In the genomic region with DNA sequence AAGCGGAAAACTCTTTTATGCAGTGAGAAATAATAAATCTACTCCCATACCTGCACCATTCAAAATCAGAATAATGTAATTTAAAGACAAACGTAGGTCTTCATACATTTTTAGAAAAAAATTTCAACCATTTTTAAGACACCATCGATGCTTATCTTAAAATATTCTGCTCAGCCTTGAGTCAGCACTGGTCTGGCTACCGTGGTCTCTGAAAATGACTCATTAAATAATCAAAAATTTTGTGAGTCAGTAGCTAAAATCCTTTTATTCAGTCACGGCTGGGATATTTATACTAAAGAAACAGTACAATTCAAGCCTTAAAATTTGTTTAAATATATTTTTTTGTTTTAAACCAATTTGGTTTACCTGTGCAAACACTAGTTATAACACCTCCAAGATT, we compare ENCODE assay signal across 16 cellular contexts.
DNase-seq lines count a peak whose midpoint lies in the region; ATAC-seq and TF ChIP-seq lines count a peak whose summit lies in the region.
"Had no signal": no experiment of that assay in that cellular context is flagged by ENCODE, and none has a peak within 500 bp of the region (broad histone marks: within the 10 kb centered on the region; RNA-seq: fewer than 3 reads in every experiment).

No MANE protein-coding gene starts in this region.

- TF ChIP-seq RAD21 in SK-N-SH (IDR thresholded peaks at IDR 0.05; ENCODE audit: low read length): no peak

- H3K4me3 ChIP-seq in SK-N-SH (ENCODE audit: low read depth in 2 of 2, low read length in 1 of 2): no peak overlapping the region
- no peak overlapping the region for H3K4me3 ChIP-seq in fibroblast of mammary gland (ENCODE audit: control insufficient read depth, low read depth, low read length)
- H3K4me3 ChIP-seq in smooth muscle cell: no peak overlapping the region
- H3K4me3 ChIP-seq: heart right ventricle, SK-N-MC, tibial artery had no signal

- peaks cover 15% of the 10 kb centered on the region for H3F3A ChIP-seq in SK-N-SH (replicated peaks; ENCODE audit: insufficient read depth)
- no peaks in the 10 kb centered on the region for H3F3A ChIP-seq in smooth muscle cell (ENCODE audit: low read depth)

- peak in 1 of 2 experiments; percentile 73; a peak in 2 of 4 replicates for TF ChIP-seq EP300 in SK-N-SH (IDR thresholded peaks at IDR 0.05; ENCODE audit: borderline replicate concordance in 1 of 2, low read depth in 1 of 2, low read length in 1 of 2)

- H3K9me3 Mint-ChIP-seq in HFFc6: peaks cover 15% of the 10 kb centered on the region

- ATAC-seq in GM21737 (IDR thresholded peaks at IDR 0.05; ENCODE audit: unreplicated experiment) (no peak), HG03571 (IDR thresholded peaks at IDR 0.05; ENCODE audit: unreplicated experiment) (no peak)
- ATAC-seq: CD8-positive, alpha-beta T cell; heart right ventricle had no signal

- peak overlapping the region; percentile 52; the same call in 1 of the 2 replicates for H3K4me3 Mint-ChIP-seq in HFFc6
- H3K4me3 Mint-ChIP-seq: CD8-positive, alpha-beta T cell; central memory CD8-positive, alpha-beta T cell had no signal

- H3K4me1 ChIP-seq in SK-N-SH (ENCODE audit: control insufficient read depth in 1 of 2, insufficient read depth in 2 of 2, low read depth in 1 of 2, low read length in 1 of 2): peaks cover 0 to 4% of the 10 kb centered on the region in 2 experiments; a peak in 2 of 4 replicates
- no peaks in the 10 kb centered on the region for H3K4me1 ChIP-seq in smooth muscle cell (ENCODE audit: low read depth)
- H3K4me1 ChIP-seq: heart right ventricle, tibial artery had no signal

- no peak overlapping the region for H3K27ac Mint-ChIP-seq in HFFc6
- H3K27ac Mint-ChIP-seq: CD8-positive, alpha-beta T cell had no signal

- H3K27me3 ChIP-seq in SK-N-SH (ENCODE audit: insufficient read depth) (no peaks in the 10 kb centered on the region), smooth muscle cell (ENCODE audit: low read depth) (no peaks in the 10 kb centered on the region)
- H3K27me3 ChIP-seq: heart right ventricle, tibial artery had no signal

- no peaks in the 10 kb centered on the region for H3K79me2 ChIP-seq in SK-N-SH (ENCODE audit: insufficient read depth)
- no peaks in the 10 kb centered on the region for H3K79me2 ChIP-seq in smooth muscle cell (ENCODE audit: low read depth)

- H3K36me3 ChIP-seq in SK-N-SH (replicated peaks in 1 of 2; ENCODE audit: control insufficient read depth in 1 of 2, insufficient read depth in 2 of 2, low read length in 1 of 2) (no peaks in the 10 kb centered on the region), smooth muscle cell (ENCODE audit: low read depth) (no peaks in the 10 kb centered on the region)
- H3K36me3 ChIP-seq: heart right ventricle, tibial artery had no signal

- no peaks in the 10 kb centered on the region for H3K9me2 ChIP-seq in SK-N-SH

- CTCF ChIA-PET in SK-N-SH (lab: Yijun Ruan, JAX): no interaction called here

- H3K36me3 Mint-ChIP-seq in HFFc6 (ENCODE audit: low read depth): peaks cover 12% of the 10 kb centered on the region
- H3K36me3 Mint-ChIP-seq: CD8-positive, alpha-beta T cell had no signal

- TF ChIP-seq CTCF in HFFc6 (IDR thresholded peaks at IDR 0.05) (no peak), SK-N-SH (IDR thresholded peaks at IDR 0.05) (no peak), fibroblast of mammary gland (conservative IDR thresholded peaks at IDR 0.05; ENCODE audit: control insufficient read depth, insufficient read depth, low read depth, low read length) (no peak), smooth muscle cell (IDR thresholded peaks at IDR 0.05; ENCODE audit: borderline replicate concordance, insufficient read depth, poor library complexity, severe bottlenecking) (no peak)

- no peak overlapping the region for H3K4me2 ChIP-seq in SK-N-SH
- H3K4me2 ChIP-seq in smooth muscle cell: peak overlapping the region; percentile 1

- 24% methylated on average over 5 of the region's 5 CpGs for WGBS in SK-N-SH (ENCODE audit: low lambda C conversion rate)
- 47% methylated on average over 5 of the region's 5 CpGs for whole genome bisulfite sequencing in smooth muscle cell (ENCODE audit: low lambda C conversion rate)

- H4K20me1 ChIP-seq in SK-N-SH (ENCODE audit: insufficient read depth) (no peaks in the 10 kb centered on the region), smooth muscle cell (ENCODE audit: low read depth) (no peaks in the 10 kb centered on the region)

- POLR2A ChIA-PET in SK-N-SH (lab: Yijun Ruan, JAX): no interaction called here

- peaks cover 4% of the 10 kb centered on the region; the same call in 1 of the 2 replicates for H3K9me3 ChIP-seq in SK-N-SH
- H3K9me3 ChIP-seq in smooth muscle cell (replicated peaks; ENCODE audit: low read depth): no peaks in the 10 kb centered on the region
- H3K9me3 ChIP-seq: tibial artery had no signal

- peaks cover 27% of the 10 kb centered on the region for H3K4me1 Mint-ChIP-seq in HFFc6 (ENCODE audit: low read depth)
- H3K4me1 Mint-ChIP-seq: central memory CD8-positive, alpha-beta T cell had no signal

- H3K27ac ChIP-seq in SK-N-SH (ENCODE audit: low read depth in 2 of 2, low read length in 1 of 2) (peak overlapping the region in 1 of 2 experiments; percentile 65; a peak in 2 of 4 replicates), smooth muscle cell (ENCODE audit: low read depth) (no peak overlapping the region)
- H3K27ac ChIP-seq: heart right ventricle, SK-N-MC, tibial artery had no signal

- H3K27me3 Mint-ChIP-seq in HFFc6 (ENCODE audit: insufficient read depth): no peaks in the 10 kb centered on the region
- H3K27me3 Mint-ChIP-seq: central memory CD8-positive, alpha-beta T cell had no signal

- H3K9ac ChIP-seq in SK-N-SH (no peak overlapping the region), smooth muscle cell (ENCODE audit: low read depth) (no peak overlapping the region)

- H2AFZ ChIP-seq in SK-N-SH (ENCODE audit: low read depth) (peak overlapping the region; percentile 26; the same call in 1 of the 2 replicates), smooth muscle cell (ENCODE audit: low read depth) (no peak overlapping the region)

- DNase-seq in HFFc6: peak; percentile 77
- no peak for DNase-seq in SK-N-SH
- DNase-seq in fibroblast of mammary gland (ENCODE audit: low read depth): peak; percentile 38
- DNase-seq in smooth muscle cell (lab: John Stamatoyannopoulos, UW; ENCODE audit: unreplicated experiment): no peak
- no peak for DNase-seq in activated naive CD4-positive, alpha-beta T cell treated with Interleukin-2 at 50 U/mL for 16 hours
- DNase-seq: CD8-positive, alpha-beta T cell; heart right ventricle; NCI-H1048; NK-92 treated with Interleukin-12 subunit alpha and Interleukin-12 subunit beta, amount 100 ng/mL, for 24 hours; stimulated activated CD4-positive, alpha-beta T cell treated with anti-CD3 and anti-CD28 coated beads, Interleukin-2, amount 100 ng/mL, for 24 hours; stimulated activated CD8-positive, alpha-beta memory T cell treated with anti-CD3 and anti-CD28 coated beads, Interleukin-4, amount 100 ng/mL, for 48 hours; tibial artery had no signal

TF ChIP-seq in SK-N-SH, 30 proteins besides CTCF, POLR2A, EP300 and RAD21:
- no peak for TF ChIP-seq SIN3A (IDR thresholded peaks at IDR 0.05; ENCODE audit: borderline replicate concordance, low read depth, low read length)
- no peak for TF ChIP-seq NRF1 (IDR thresholded peaks at IDR 0.05; ENCODE audit: low read depth, low read length)
- no peak for TF ChIP-seq FOXJ3 (CRISPR knock-in tag; IDR thresholded peaks at IDR 0.05)
- TF ChIP-seq JUND (IDR thresholded peaks at IDR 0.05): peak; percentile 86
- TF ChIP-seq, protein P1, sequence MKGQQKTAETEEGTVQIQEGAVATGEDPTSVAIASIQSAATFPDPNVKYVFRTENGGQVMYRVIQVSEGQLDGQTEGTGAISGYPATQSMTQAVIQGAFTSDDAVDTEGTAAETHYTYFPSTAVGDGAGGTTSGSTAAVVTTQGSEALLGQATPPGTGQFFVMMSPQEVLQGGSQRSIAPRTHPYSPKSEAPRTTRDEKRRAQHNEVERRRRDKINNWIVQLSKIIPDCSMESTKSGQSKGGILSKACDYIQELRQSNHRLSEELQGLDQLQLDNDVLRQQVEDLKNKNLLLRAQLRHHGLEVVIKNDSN (IDR thresholded peaks at IDR 0.05; ENCODE audit: borderline replicate concordance, low read depth): no peak
- no peak for TF ChIP-seq USF2 (IDR thresholded peaks at IDR 0.05; ENCODE audit: borderline replicate concordance, low read depth, low read length)
- TF ChIP-seq NFIC (IDR thresholded peaks at IDR 0.05; ENCODE audit: borderline replicate concordance): peak; percentile 47; the same call in 1 of the 2 replicates
- TF ChIP-seq MEF2A (IDR thresholded peaks at IDR 0.05; ENCODE audit: borderline replicate concordance, low read depth): peak; percentile 58; the same call in 1 of the 2 replicates
- TF ChIP-seq TCF12 (IDR thresholded peaks at IDR 0.05): peak; percentile 75
- TF ChIP-seq TAF1 (IDR thresholded peaks at IDR 0.05; ENCODE audit: borderline replicate concordance, low read depth, low read length): no peak
- TF ChIP-seq FOSL2 (IDR thresholded peaks at IDR 0.05; ENCODE audit: borderline replicate concordance, low read depth): peak; percentile 89; the same call in 1 of the 2 replicates
- peak; percentile 46 for TF ChIP-seq PBX3 (IDR thresholded peaks at IDR 0.05)
- TF ChIP-seq RCOR1 (IDR thresholded peaks at IDR 0.05; ENCODE audit: low read length): no peak
- peak; percentile 65; the same call in 1 of the 2 replicates for TF ChIP-seq TEAD4 (IDR thresholded peaks at IDR 0.05; ENCODE audit: borderline replicate concordance, insufficient read depth)
TF ChIP-seq in SK-N-SH: peak in this region for 7.

Comparison
In these comparisons a context has a peak if more than half of its experiments do, and no peak if none do; other contexts are left out.
1. DNase-seq: peak in HFFc6 (single experiment) and fibroblast of mammary gland (single experiment); none in SK-N-SH (single experiment), smooth muscle cell (single experiment) and activated naive CD4-positive, alpha-beta T cell treated with Interleukin-2 at 50 U/mL for 16 hours (single experiment).